Comparison of ENCODE assay signal across 8 cellular contexts in genomic region chr5:56479701-56480304, GRCh38.
DNase-seq lines count a peak whose midpoint lies in the region; ATAC-seq and TF ChIP-seq lines count a peak whose summit lies in the region.

No MANE protein-coding gene starts in this region.

- WGBS in right lobe of liver (ENCODE audit: insufficient coverage, low coverage, low lambda C conversion rate, missing lambda C conversion rate): 55% methylated on average over 8 of the region's 12 CpGs

- peaks cover 35% of the 10 kb centered on the region for H3K27me3 ChIP-seq in HUES6 (ENCODE audit: control insufficient read depth, insufficient read depth, low read length)
- H3K27me3 ChIP-seq in right lobe of liver: no peaks in the 10 kb centered on the region

- H3K36me3 Mint-ChIP-seq in activated naive CD8-positive, alpha-beta T cell treated with anti-CD3 and anti-CD28 coated beads, Interleukin-2, amount 50 U/mL, for 24 hours (ENCODE audit: low read depth): no peaks in the 10 kb centered on the region

- peaks cover 44% of the 10 kb centered on the region for H3K4me1 Mint-ChIP-seq in activated naive CD8-positive, alpha-beta T cell treated with anti-CD3 and anti-CD28 coated beads, Interleukin-2, amount 50 U/mL, for 24 hours

- in situ Hi-C loops in GM13977 (cut with MboI; ENCODE audit: low pct_unique_long_range_greater_than_20kb, low sequenced_read_pairs, unreplicated experiment): no loop called here

- peak; percentile 30 for ATAC-seq in activated naive CD8-positive, alpha-beta T cell treated with anti-CD3 and anti-CD28 coated beads, Interleukin-2, amount 50 U/mL, for 24 hours
- no peak for ATAC-seq in right lobe of liver

- DNase-seq in GM13977 (ENCODE audit: low spot score): peak; percentile 57
- no peak for DNase-seq in activated naive CD8-positive, alpha-beta T cell treated with anti-CD3 and anti-CD28 coated beads, Interleukin-2, amount 50 U/mL, for 24 hours
- DNase-seq in right lobe of liver: no peak
- no peak for DNase-seq in NCI-H146 treated with DMSO at 0.1 percent for 48 hours (lab: John Stamatoyannopoulos, UW; ENCODE audit: unreplicated experiment)
- DNase-seq in GOT3 (lab: John Stamatoyannopoulos, UW): no peak
- no peak for DNase-seq in HEK293T (ENCODE audit: extremely low spot score)

- peak overlapping the region; percentile 28 for H3K27ac Mint-ChIP-seq in activated naive CD8-positive, alpha-beta T cell treated with anti-CD3 and anti-CD28 coated beads, Interleukin-2, amount 50 U/mL, for 24 hours

- no peak for TF ChIP-seq POLR2A in right lobe of liver (IDR thresholded peaks at IDR 0.05)

- peak overlapping the region; percentile 63 for H3K4me3 ChIP-seq in HUES6 (ENCODE audit: low read depth, low read length)
- no peak overlapping the region for H3K4me3 ChIP-seq in right lobe of liver

- CTCF ChIA-PET in HEK293T (lab: Yijun Ruan, JAX): no interaction called here

- no peak overlapping the region for H3K27ac ChIP-seq in HUES6 (ENCODE audit: low read depth, low read length)
- peak overlapping the region in 2 of 3 donors; percentile 20 to 71 for H3K27ac ChIP-seq in right lobe of liver
- H3K27ac ChIP-seq in temporal lobe (ENCODE audit: low read depth, low read length): peak overlapping the region; percentile 63

- H3K36me3 ChIP-seq in HUES6 (ENCODE audit: control insufficient read depth, insufficient read depth, low read length): no peaks in the 10 kb centered on the region
- H3K36me3 ChIP-seq in right lobe of liver: no peaks in the 10 kb centered on the region

- H3K4me3 Mint-ChIP-seq in activated naive CD8-positive, alpha-beta T cell treated with anti-CD3 and anti-CD28 coated beads, Interleukin-2, amount 50 U/mL, for 24 hours: peak overlapping the region; percentile 75

- H3K27me3 Mint-ChIP-seq in activated naive CD8-positive, alpha-beta T cell treated with anti-CD3 and anti-CD28 coated beads, Interleukin-2, amount 50 U/mL, for 24 hours: peaks cover 17% of the 10 kb centered on the region

- POLR2A ChIA-PET in HEK293T (lab: Yijun Ruan, JAX): no interaction called here

- H3K9me3 Mint-ChIP-seq in activated naive CD8-positive, alpha-beta T cell treated with anti-CD3 and anti-CD28 coated beads, Interleukin-2, amount 50 U/mL, for 24 hours: no peaks in the 10 kb centered on the region

- peak overlapping the region; percentile 68 for H3K9ac ChIP-seq in HUES6 (ENCODE audit: low read length)

- H3K4me1 ChIP-seq in HUES6 (ENCODE audit: control insufficient read depth, insufficient read depth, low read length): peaks cover 22% of the 10 kb centered on the region; the same call in 1 of the 2 replicates
- H3K4me1 ChIP-seq in right lobe of liver: peaks cover 0 to 13% (median 0%) of the 10 kb centered on the region in 4 donors

- intact Hi-C loops in right lobe of liver (cut with DNase I): no loop called here

- H3K9me3 ChIP-seq in HUES6 (ENCODE audit: control insufficient read depth, insufficient read depth, low read depth, low read length) (no peaks in the 10 kb centered on the region), right lobe of liver (no peaks in the 10 kb centered on the region)

- TF ChIP-seq CTCF in GM13977 (IDR thresholded peaks at IDR 0.05; ENCODE audit: extremely low read depth, insufficient read depth, missing control alignments): no peak
- no peak for TF ChIP-seq CTCF in right lobe of liver (IDR thresholded peaks at IDR 0.05)

TF ChIP-seq in HEK293T, 16 proteins besides CTCF, POLR2A, EP300 and RAD21:
- TF ChIP-seq ELF4 (IDR thresholded peaks at IDR 0.05) (no peak), LEF1 (IDR thresholded peaks at IDR 0.05; ENCODE audit: borderline replicate concordance) (no peak), ARNT (IDR thresholded peaks at IDR 0.05) (no peak), PKNOX1 (IDR thresholded peaks at IDR 0.05) (no peak)
